26 cellular contexts compared by ENCODE assay signal in genomic region chr20:58569211-58570125, GRCh38. TPM values are rescaled to one million over a fixed set of nuclear protein-coding genes. Genes with fewer than 3 reads are reported as not detected.
DNase-seq lines count a peak whose midpoint lies in the region; ATAC-seq and TF ChIP-seq lines count a peak whose summit lies in the region.
"Had no signal": no experiment of that assay in that cellular context is flagged by ENCODE, and none has a peak within 500 bp of the region (broad histone marks: within the 10 kb centered on the region; RNA-seq: fewer than 3 reads in every experiment).

No MANE protein-coding gene starts in this region.

- H3K9me3 ChIP-seq in right atrium auricular region (no peaks in the 10 kb centered on the region), Peyer's patch (no peaks in the 10 kb centered on the region), upper lobe of right lung (no peaks in the 10 kb centered on the region)

- TF ChIP-seq CTCF in right atrium auricular region (IDR thresholded peaks at IDR 0.05) (no peak), nephron (IDR thresholded peaks at IDR 0.05; ENCODE audit: unreplicated experiment in 3 of 3) (no peak), type B pancreatic cell (conservative IDR thresholded peaks at IDR 0.05) (no peak), Peyer's patch (IDR thresholded peaks at IDR 0.05) (no peak), upper lobe of right lung (IDR thresholded peaks at IDR 0.05) (no peak)

- intact Hi-C loops in left ventricle myocardium superior (cut with micrococcal nuclease) = no loop called here
- intact Hi-C loops in upper lobe of right lung (cut with DNase I) = no loop called here

- H3K4me1 ChIP-seq in right atrium auricular region = peaks cover 0 to 11% of the 10 kb centered on the region in 2 donors
- no peaks in the 10 kb centered on the region for H3K4me1 ChIP-seq in Peyer's patch
- H3K4me1 ChIP-seq in upper lobe of right lung = no peaks in the 10 kb centered on the region

- DNase-seq in left ventricle myocardium superior = no peak
- DNase-seq in right atrium auricular region (ENCODE audit: low spot score) = no peak
- peak; percentile 23 for DNase-seq in amniotic epithelial cell (ENCODE audit: low read depth)
- no peak for DNase-seq in type B pancreatic cell (ENCODE audit: extremely low spot score, unreplicated experiment)
- no peak for DNase-seq in Peyer's patch
- DNase-seq in upper lobe of right lung = no peak
- no peak for DNase-seq in inferior parietal cortex (ENCODE audit: extremely low spot score)
- DNase-seq: activated CD4-positive, alpha-beta T cell treated with anti-CD3 and anti-CD28 coated beads for 1 hour; activated CD8-positive, alpha-beta memory T cell treated with anti-CD3 and anti-CD28 coated beads for 24 hours; activated naive CD4-positive, alpha-beta T cell treated with anti-CD3 and anti-CD28 coated beads, Interleukin-2, amount 50 U/mL, for 16 hours; activated T-cell treated with anti-CD3 and anti-CD28 coated beads, Interleukin-2, amount 50 U/mL, for 4 hours; anterior cingulate cortex; Caco-2; central memory CD4-positive, alpha-beta T cell; DMS79 treated with DMSO at 0.1 percent for 48 hours; dorsolateral prefrontal cortex; heart right ventricle; NCI-H1417 treated with DMSO at 0.1 percent for 48 hours; NK-92 treated with Interleukin-12 subunit alpha and Interleukin-12 subunit beta, amount 100 ng/mL, for 24 hours; nucleus accumbens had no signal

- H3K27me3 ChIP-seq in right atrium auricular region (no peaks in the 10 kb centered on the region), Peyer's patch (no peaks in the 10 kb centered on the region), upper lobe of right lung (peaks cover 10% of the 10 kb centered on the region)

- peak; percentile 16 for ATAC-seq in left ventricle myocardium superior
- ATAC-seq in upper lobe of right lung = no peak
- ATAC-seq: activated T-cell treated with anti-CD3 and anti-CD28 coated beads, Interleukin-2, amount 50 U/mL, for 4 hours; GM12878; left lobe of liver had no signal

- H3K4me3 Mint-ChIP-seq in nephron (peak overlapping the region; percentile 19 to 66 (median 59)), type B pancreatic cell (peak overlapping the region; percentile 14)
- H3K4me3 Mint-ChIP-seq: activated T-cell treated with anti-CD3 and anti-CD28 coated beads, Interleukin-2, amount 50 U/mL, for 4 hours had no signal

- H3K36me3 Mint-ChIP-seq in nephron (ENCODE audit: low read depth) = no peaks in the 10 kb centered on the region
- H3K36me3 Mint-ChIP-seq in type B pancreatic cell = no peaks in the 10 kb centered on the region

- H3K27me3 Mint-ChIP-seq in nephron (ENCODE audit: low read depth) = peaks cover 8% of the 10 kb centered on the region
- H3K27me3 Mint-ChIP-seq in type B pancreatic cell = peaks cover 7% of the 10 kb centered on the region

- H3K4me3 ChIP-seq in right atrium auricular region (no peak overlapping the region), Peyer's patch (no peak overlapping the region), upper lobe of right lung (no peak overlapping the region)
- H3K4me3 ChIP-seq: dorsolateral prefrontal cortex, GM12878, heart right ventricle had no signal

- H3K27ac ChIP-seq in right atrium auricular region (no peak overlapping the region), Peyer's patch (no peak overlapping the region), upper lobe of right lung (no peak overlapping the region)
- H3K27ac ChIP-seq: dorsolateral prefrontal cortex, epithelial cell of prostate had no signal

- TF ChIP-seq POLR2A in Peyer's patch (IDR thresholded peaks at IDR 0.05) = no peak

- H3K27ac Mint-ChIP-seq in nephron = peak overlapping the region; percentile 99 to 100 (median 99)
- peak overlapping the region; percentile 59 for H3K27ac Mint-ChIP-seq in type B pancreatic cell

- H3K9me3 Mint-ChIP-seq in nephron = peaks cover 2% of the 10 kb centered on the region
- H3K9me3 Mint-ChIP-seq in type B pancreatic cell = no peaks in the 10 kb centered on the region
- H3K9me3 Mint-ChIP-seq: activated T-cell treated with anti-CD3 and anti-CD28 coated beads, Interleukin-2, amount 50 U/mL, for 4 hours had no signal

- H3K36me3 ChIP-seq in right atrium auricular region (no peaks in the 10 kb centered on the region), Peyer's patch (no peaks in the 10 kb centered on the region), upper lobe of right lung (no peaks in the 10 kb centered on the region)
- H3K36me3 ChIP-seq: heart right ventricle had no signal

- H3K4me1 Mint-ChIP-seq in nephron (peaks cover 70% of the 10 kb centered on the region), type B pancreatic cell (ENCODE audit: unreplicated experiment) (peaks cover 45% of the 10 kb centered on the region)

RNA-seq across cellular contexts. Expression of gene APCDD1L, which starts 54.3 kb away (rescaled TPM):
- total RNA-seq in left ventricle myocardium superior (0.25 TPM), right atrium auricular region (1 to 10 TPM in 1 of 2 donors, under 1 TPM in 1; 0.89 to 1.5 TPM), type B pancreatic cell (ENCODE audit: low replicate concordance) (0.26 and 0.53 TPM in 2 replicates), Peyer's patch (not detected), upper lobe of right lung (not detected)
- total RNA-seq: A673; activated T-cell treated with anti-CD3 and anti-CD28 coated beads, Interleukin-2, amount 50 U/mL, for 4 hours; Caco-2; GM12878; NCI-H460 had no signal
